ENCODE assay signal across 15 cellular contexts in genomic region chr17:15512310-15512709, GRCh38.
"Had no signal": no experiment of that assay in that cellular context is flagged by ENCODE, and none has a peak within 500 bp of the region (broad histone marks: within the 10 kb centered on the region; RNA-seq: fewer than 3 reads in every experiment).

No MANE protein-coding gene starts in this region.

- H3K4me3 ChIP-seq: adrenal gland, colonic mucosa, testis had no signal

- H3K36me3 ChIP-seq: colonic mucosa had no signal

- H3K27ac ChIP-seq: colonic mucosa, epithelial cell of prostate had no signal

- H3K27me3 ChIP-seq: adrenal gland, colonic mucosa, testis had no signal

- DNase-seq: activated CD4-positive, alpha-beta T cell treated with anti-CD3 and anti-CD28 coated beads, Interleukin-2, amount 50 U/mL, for 1 hour; activated naive CD4-positive, alpha-beta T cell treated with anti-CD3 and anti-CD28 coated beads, Interleukin-2, amount 50 U/mL, for 16 hours; activated T-cell treated with anti-CD3 and anti-CD28 coated beads for 4 hours; adrenal gland; colonic mucosa; effector memory CD4-positive, alpha-beta T cell; kidney glomerular epithelial cell; naive B cell; posterior cingulate gyrus; right cardiac atrium; stimulated activated CD4-positive, alpha-beta T cell treated with anti-CD3 and anti-CD28 coated beads, Interleukin-2, amount 100 ng/mL, for 24 hours; stimulated activated naive B cell treated with anti-CD40 and anti-IgM and Interleukin-4, amounts not matched to agents 10 μg/mL and 1 μg/mL and 100 μg/mL, for 72 hours; T-helper 17 cell; testis had no signal

- H3K9me3 ChIP-seq: adrenal gland, colonic mucosa, testis had no signal
